ENCODE assay signal across 29 cellular contexts in genomic region chr12:59665692-59666091, GRCh38.
"Had no signal": no experiment of that assay in that cellular context is flagged by ENCODE, and none has a peak within 500 bp of the region (broad histone marks: within the 10 kb centered on the region; RNA-seq: fewer than 3 reads in every experiment).

No MANE protein-coding gene starts in this region.

- H3K36me3 ChIP-seq: adrenal gland, colonic mucosa, gastrocnemius medialis, WERI-Rb-1 had no signal

- H3K27ac ChIP-seq: adrenal gland, body of pancreas, colonic mucosa, epithelial cell of prostate, esophagus squamous epithelium, foreskin keratinocyte, gastrocnemius medialis, WERI-Rb-1 had no signal

- DNase-seq: activated B cell treated with CpG ODN at 0.5 μM for 24 hours; activated CD4-positive, alpha-beta T cell treated with anti-CD3 and anti-CD28 coated beads for 48 hours; activated CD4-positive, alpha-beta T cell treated with anti-CD3 and anti-CD28 coated beads, Interleukin-2, amount 50 U/mL, for 1 hour; activated CD4-positive, alpha-beta T cell treated with anti-CD3 and anti-CD28 coated beads, Interleukin-2, amount 50 U/mL, for 48 hours; activated CD8-positive, alpha-beta memory T cell treated with anti-CD3 and anti-CD28 coated beads for 24 hours; activated CD8-positive, alpha-beta T cell treated with anti-CD3 and anti-CD28 coated beads for 36 hours; activated effector memory CD4-positive, alpha-beta T cell treated with Interleukin-2 at 50 U/mL for 16 hours; activated gamma-delta T cell treated with Interleukin-2 at 50 U/mL for 16 hours; activated naive CD4-positive, alpha-beta T cell treated with anti-CD3 and anti-CD28 coated beads, Interleukin-2, amount 50 U/mL, for 16 hours; activated naive CD4-positive, alpha-beta T cell treated with Interleukin-2 at 50 U/mL for 16 hours; activated T-cell treated with anti-CD3 and anti-CD28 coated beads, Interleukin-2, amount 50 U/mL, for 4 hours; adrenal gland; amygdala; aorta; body of pancreas; central memory CD4-positive, alpha-beta T cell; cerebellar nuclear complex; colonic mucosa; effector CD8-positive, alpha-beta T cell; esophagus squamous epithelium; foreskin keratinocyte; gastrocnemius medialis; T-helper 1 cell; T-helper 17 cell; T1000; WERI-Rb-1 had no signal

- H3K27me3 ChIP-seq: adrenal gland, body of pancreas, colonic mucosa, esophagus squamous epithelium, foreskin keratinocyte, gastrocnemius medialis had no signal

- H3K4me3 ChIP-seq: adrenal gland, body of pancreas, colonic mucosa, esophagus squamous epithelium, gastrocnemius medialis had no signal

- H3K9me3 ChIP-seq: adrenal gland, body of pancreas, colonic mucosa, gastrocnemius medialis had no signal

- H3K4me1 ChIP-seq: colonic mucosa, esophagus squamous epithelium, foreskin keratinocyte, gastrocnemius medialis had no signal

- ATAC-seq: activated CD4-positive, CD25-positive, alpha-beta regulatory T cell treated with anti-CD3 and anti-CD28 coated beads, Interleukin-2, amount 50 U/mL, for 24 hours; activated CD8-positive, alpha-beta T cell treated with anti-CD3 and anti-CD28 coated beads for 36 hours; activated T-cell treated with anti-CD3 and anti-CD28 coated beads, Interleukin-2, amount 50 U/mL, for 4 hours; activated T-helper 17 cell treated with anti-CD3 and anti-CD28 coated beads, Interleukin-2, amount 50 U/mL, for 72 hours; body of pancreas; foreskin keratinocyte; gastrocnemius medialis; T-helper 17 cell had no signal
